22 cellular contexts compared by ENCODE assay signal in the genomic region with DNA sequence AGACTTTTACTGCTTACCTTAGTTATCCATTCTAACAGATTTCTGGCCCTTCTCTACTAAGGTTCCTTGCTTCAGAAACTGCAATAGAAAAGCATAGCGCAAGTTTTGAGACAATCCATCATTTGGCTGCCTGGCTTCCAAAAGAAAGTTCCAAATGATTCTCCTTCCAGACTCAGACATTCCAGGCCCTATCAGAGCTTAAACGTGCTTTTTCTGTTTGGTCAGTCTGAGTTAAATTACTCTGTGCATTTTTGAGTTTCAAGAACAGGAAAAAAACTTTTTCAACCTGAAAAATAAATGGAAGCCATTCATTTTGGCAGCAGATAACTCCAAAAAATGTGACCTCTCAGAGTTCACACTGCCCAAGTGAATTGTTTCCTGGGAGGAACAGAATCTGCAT.
"Had no signal": no experiment of that assay in that cellular context is flagged by ENCODE, and none has a peak within 500 bp of the region (broad histone marks: within the 10 kb centered on the region; RNA-seq: fewer than 3 reads in every experiment).

No MANE protein-coding gene starts in this region.

- H3K27ac Mint-ChIP-seq: activated CD4-positive, alpha-beta memory T cell treated with anti-CD3 and anti-CD28 coated beads, Interleukin-2, amount 10 ng/mL, durations not matched to agents 7 days and 5 days; activated CD4-positive, alpha-beta T cell treated with anti-CD3 and anti-CD28 coated beads, Interleukin-2, amount 10 ng/mL, durations not matched to agents 24 days and 14 days; activated T-helper 17 cell treated with anti-CD3 and anti-CD28 coated beads, Interleukin-2, amount 50 U/mL, for 72 hours; effector memory CD8-positive, alpha-beta T cell; type B pancreatic cell had no signal

- H3K4me3 ChIP-seq: body of pancreas, heart left ventricle, pancreas, psoas muscle, testis, vagina had no signal

- H3K36me3 Mint-ChIP-seq: naive B cell, type B pancreatic cell had no signal

- H3K27ac ChIP-seq: body of pancreas, pancreas, psoas muscle, testis, vagina had no signal

- H3K4me1 ChIP-seq: psoas muscle, testis had no signal

- DNase-seq: activated CD4-positive, CD25-positive, alpha-beta regulatory T cell treated with anti-CD3 and anti-CD28 coated beads, Interleukin-2, amount 50 U/mL, for 72 hours; activated gamma-delta T cell treated with Interleukin-2 at 50 U/mL for 16 hours; activated naive CD4-positive, alpha-beta T cell treated with anti-CD3 and anti-CD28 coated beads, Interleukin-2, amount 50 U/mL, for 16 hours; activated T-cell treated with anti-CD3 and anti-CD28 coated beads, Interleukin-2, amount 50 U/mL, for 4 hours; amygdala; body of pancreas; cortex of kidney; effector memory CD8-positive, alpha-beta T cell; left ventricle myocardium superior; naive B cell; pancreas; psoas muscle; right cardiac atrium; stimulated activated CD4-positive, alpha-beta T cell treated with anti-CD3 and anti-CD28 coated beads, Interleukin-4, amount 100 ng/mL, for 1 hour; testis had no signal

- H3K9me3 Mint-ChIP-seq: activated CD4-positive, alpha-beta memory T cell treated with anti-CD3 and anti-CD28 coated beads, Interleukin-2, amount 10 ng/mL, durations not matched to agents 7 days and 5 days; activated CD4-positive, alpha-beta T cell treated with anti-CD3 and anti-CD28 coated beads, Interleukin-2, amount 10 ng/mL, durations not matched to agents 24 days and 14 days; activated T-cell treated with anti-CD3 and anti-CD28 coated beads, Interleukin-2, amount 50 U/mL, for 4 hours; activated T-helper 17 cell treated with anti-CD3 and anti-CD28 coated beads, Interleukin-2, amount 50 U/mL, for 72 hours; effector memory CD8-positive, alpha-beta T cell; type B pancreatic cell had no signal

- H3K4me3 Mint-ChIP-seq: activated CD4-positive, alpha-beta memory T cell treated with anti-CD3 and anti-CD28 coated beads, Interleukin-2, amount 10 ng/mL, durations not matched to agents 7 days and 5 days; activated CD4-positive, alpha-beta T cell treated with anti-CD3 and anti-CD28 coated beads, Interleukin-2, amount 10 ng/mL, durations not matched to agents 24 days and 14 days; activated T-cell treated with anti-CD3 and anti-CD28 coated beads, Interleukin-2, amount 50 U/mL, for 4 hours; activated T-helper 17 cell treated with anti-CD3 and anti-CD28 coated beads, Interleukin-2, amount 50 U/mL, for 72 hours; effector memory CD8-positive, alpha-beta T cell; naive B cell; type B pancreatic cell had no signal

- H3K4me1 Mint-ChIP-seq: activated CD4-positive, alpha-beta memory T cell treated with anti-CD3 and anti-CD28 coated beads, Interleukin-2, amount 10 ng/mL, durations not matched to agents 7 days and 5 days; activated CD4-positive, alpha-beta T cell treated with anti-CD3 and anti-CD28 coated beads, Interleukin-2, amount 10 ng/mL, durations not matched to agents 24 days and 14 days; activated T-helper 17 cell treated with anti-CD3 and anti-CD28 coated beads, Interleukin-2, amount 50 U/mL, for 72 hours; naive B cell had no signal

- H3K9me3 ChIP-seq: body of pancreas, heart left ventricle, pancreas, psoas muscle, testis, vagina had no signal

- H3K36me3 ChIP-seq: heart left ventricle, pancreas, vagina had no signal

- ATAC-seq: body of pancreas; left ventricle myocardium superior; psoas muscle; stimulated activated naive CD8-positive, alpha-beta T cell treated with anti-CD3 and anti-CD28 coated beads, Interleukin-15, Interleukin-2, amounts not matched to agents 100 U/mL and 50 U/mL, for 24 hours had no signal

- H3K27me3 ChIP-seq: body of pancreas, heart left ventricle, pancreas, testis, vagina had no signal
